Comparison of ENCODE assay signal across 9 cellular contexts in the genomic region with DNA sequence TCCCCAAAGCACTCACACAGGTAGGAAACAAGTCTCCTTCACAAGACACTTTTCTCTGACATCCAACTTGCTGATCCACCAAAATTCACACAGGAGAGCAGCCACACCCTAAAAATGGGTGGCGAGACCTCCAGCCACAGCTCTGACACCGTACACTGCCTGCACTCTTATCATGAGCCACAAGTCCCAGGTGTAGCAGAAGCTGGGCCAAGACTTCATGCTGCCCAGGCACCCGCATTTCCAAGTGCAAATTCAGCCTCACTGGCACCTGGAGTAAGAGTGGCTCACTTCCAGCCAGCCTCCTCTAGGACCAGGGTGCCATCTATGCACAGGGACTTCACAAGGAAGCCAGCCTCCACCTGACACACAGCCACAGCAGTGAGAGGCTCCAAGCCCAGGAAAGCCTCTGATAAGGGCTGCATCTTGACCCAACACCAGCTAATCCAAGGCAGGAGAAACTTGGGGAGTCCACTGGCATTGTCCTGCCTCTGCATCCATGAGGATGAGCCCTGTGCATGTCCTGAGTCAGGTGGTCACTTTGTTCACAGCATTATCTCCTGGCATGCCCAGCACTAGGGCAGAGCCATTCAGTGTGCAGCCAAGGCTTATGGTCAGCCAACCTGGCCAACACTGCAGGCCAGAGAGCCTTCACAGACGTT. TPM values are rescaled to one million over a fixed set of nuclear protein-coding genes. Genes with fewer than 3 reads are reported as not detected.
A peak's percentile ranks its signal among the peaks of the same experiment; 100 is the strongest.
DNase-seq lines count a peak whose midpoint lies in the region; ATAC-seq and TF ChIP-seq lines count a peak whose summit lies in the region.
"Had no signal": no experiment of that assay in that cellular context is flagged by ENCODE, and none has a peak within 500 bp of the region (broad histone marks: within the 10 kb centered on the region; RNA-seq: fewer than 3 reads in every experiment).

No MANE protein-coding gene starts in this region.

- ATAC-seq in activated CD8-positive, alpha-beta memory T cell treated with anti-CD3 and anti-CD28 coated beads, Interleukin-2, amount 10 ng/mL, durations not matched to agents 7 days and 5 days, result no peak
- no peak for ATAC-seq in stimulated activated memory B cell treated with anti-CD40 and anti-IgM and Interleukin-4, amounts not matched to agents 10 μg/mL and 1 μg/mL and 100 μg/mL, for 72 hours
- ATAC-seq: SK-N-SH treated with all-trans-retinoic acid at 6 μM for 48 hours had no signal

- CTCF ChIA-PET in activated CD8-positive, alpha-beta memory T cell treated with anti-CD3 and anti-CD28 coated beads, Interleukin-2, amount 10 ng/mL, durations not matched to agents 7 days and 5 days (lab: Charles Lee), result interaction anchor here (0.9 to 4.5 kb wide), 6 partner anchors 70 to 165 kb away, joined by 3 to 21 read pairs (median 4); partner anchors contain the start of gene DCTPP1

- H3K27ac ChIP-seq in coronary artery, result no peak overlapping the region

- DNase-seq in activated CD8-positive, alpha-beta memory T cell treated with anti-CD3 and anti-CD28 coated beads, Interleukin-2, amount 10 ng/mL, durations not matched to agents 7 days and 5 days, result no peak
- DNase-seq in activated CD8-positive, alpha-beta memory T cell treated with anti-CD3 and anti-CD28 coated beads for 24 hours, result no peak
- DNase-seq in coronary artery (ENCODE audit: low spot score) (peak; percentile 64), NCI-H1436 treated with DMSO at 0.1 percent for 48 hours (lab: John Stamatoyannopoulos, UW) (no peak), DMS53 (lab: John Stamatoyannopoulos, UW) (no peak)
- DNase-seq: mesendoderm had no signal

- no peak overlapping the region for H3K4me3 ChIP-seq in coronary artery
- H3K4me3 ChIP-seq: smooth muscle cell had no signal

- TF ChIP-seq CTCF in coronary artery (IDR thresholded peaks at IDR 0.05), result no peak

- peak overlapping the region; percentile 7 for H3K27ac Mint-ChIP-seq in activated CD8-positive, alpha-beta memory T cell treated with anti-CD3 and anti-CD28 coated beads, Interleukin-2, amount 10 ng/mL, durations not matched to agents 7 days and 5 days
- H3K27ac Mint-ChIP-seq in stimulated activated memory B cell treated with anti-CD40 and anti-IgM and Interleukin-4, amounts not matched to agents 10 μg/mL and 1 μg/mL and 100 μg/mL, for 72 hours, result peak overlapping the region; percentile 77

- H3K4me3 Mint-ChIP-seq in activated CD8-positive, alpha-beta memory T cell treated with anti-CD3 and anti-CD28 coated beads, Interleukin-2, amount 10 ng/mL, durations not matched to agents 7 days and 5 days, result no peak overlapping the region
- H3K4me3 Mint-ChIP-seq in stimulated activated memory B cell treated with anti-CD40 and anti-IgM and Interleukin-4, amounts not matched to agents 10 μg/mL and 1 μg/mL and 100 μg/mL, for 72 hours, result no peak overlapping the region

- peaks cover 10% of the 10 kb centered on the region for H3K36me3 Mint-ChIP-seq in activated CD8-positive, alpha-beta memory T cell treated with anti-CD3 and anti-CD28 coated beads, Interleukin-2, amount 10 ng/mL, durations not matched to agents 7 days and 5 days
- H3K36me3 Mint-ChIP-seq in stimulated activated memory B cell treated with anti-CD40 and anti-IgM and Interleukin-4, amounts not matched to agents 10 μg/mL and 1 μg/mL and 100 μg/mL, for 72 hours, result peaks cover 5% of the 10 kb centered on the region

- peaks cover 23% of the 10 kb centered on the region for H3K4me1 Mint-ChIP-seq in activated CD8-positive, alpha-beta memory T cell treated with anti-CD3 and anti-CD28 coated beads, Interleukin-2, amount 10 ng/mL, durations not matched to agents 7 days and 5 days
- H3K4me1 Mint-ChIP-seq in stimulated activated memory B cell treated with anti-CD40 and anti-IgM and Interleukin-4, amounts not matched to agents 10 μg/mL and 1 μg/mL and 100 μg/mL, for 72 hours, result peaks cover 45% of the 10 kb centered on the region

- no peaks in the 10 kb centered on the region for H3K9me3 Mint-ChIP-seq in activated CD8-positive, alpha-beta memory T cell treated with anti-CD3 and anti-CD28 coated beads, Interleukin-2, amount 10 ng/mL, durations not matched to agents 7 days and 5 days (ENCODE audit: low read depth)
- no peaks in the 10 kb centered on the region for H3K9me3 Mint-ChIP-seq in stimulated activated memory B cell treated with anti-CD40 and anti-IgM and Interleukin-4, amounts not matched to agents 10 μg/mL and 1 μg/mL and 100 μg/mL, for 72 hours

- H3K27me3 Mint-ChIP-seq in activated CD8-positive, alpha-beta memory T cell treated with anti-CD3 and anti-CD28 coated beads, Interleukin-2, amount 10 ng/mL, durations not matched to agents 7 days and 5 days, result no peaks in the 10 kb centered on the region
- H3K27me3 Mint-ChIP-seq in stimulated activated memory B cell treated with anti-CD40 and anti-IgM and Interleukin-4, amounts not matched to agents 10 μg/mL and 1 μg/mL and 100 μg/mL, for 72 hours, result no peaks in the 10 kb centered on the region

RNA-seq across cellular contexts. Expression of gene ZNF768, which starts 2.6 kb away (rescaled TPM):
- total RNA-seq in activated CD8-positive, alpha-beta memory T cell treated with anti-CD3 and anti-CD28 coated beads, Interleukin-2, amount 10 ng/mL, durations not matched to agents 7 days and 5 days, result 10 to 100 TPM in 1 of 2 experiments, 1 to 10 TPM in 1; 6.2 to 10.3 TPM

RNA-seq across cellular contexts. Expression of gene ZNF747, which starts 5.7 kb away (rescaled TPM):
- total RNA-seq in activated CD8-positive, alpha-beta memory T cell treated with anti-CD3 and anti-CD28 coated beads, Interleukin-2, amount 10 ng/mL, durations not matched to agents 7 days and 5 days, result 10 to 100 TPM; 11.3 to 13.2 TPM

RNA-seq across cellular contexts. Expression of gene ZNF764, which starts 29.2 kb away (rescaled TPM):
- total RNA-seq in activated CD8-positive, alpha-beta memory T cell treated with anti-CD3 and anti-CD28 coated beads, Interleukin-2, amount 10 ng/mL, durations not matched to agents 7 days and 5 days, result 10 to 100 TPM; 14.0 to 15.6 TPM

RNA-seq across cellular contexts. Expression of gene ZNF688, which starts 42.6 kb away (rescaled TPM):
- 10 to 100 TPM; 14.5 to 14.7 TPM for total RNA-seq in activated CD8-positive, alpha-beta memory T cell treated with anti-CD3 and anti-CD28 coated beads, Interleukin-2, amount 10 ng/mL, durations not matched to agents 7 days and 5 days

RNA-seq across cellular contexts. Expression of gene ITGAL, which starts 56.4 kb away (rescaled TPM):
- 100 to 1,000 TPM; 566 to 685 TPM for total RNA-seq in activated CD8-positive, alpha-beta memory T cell treated with anti-CD3 and anti-CD28 coated beads, Interleukin-2, amount 10 ng/mL, durations not matched to agents 7 days and 5 days
- total RNA-seq: smooth muscle cell had no signal
